21 cellular contexts compared by ENCODE assay signal in the genomic region with DNA sequence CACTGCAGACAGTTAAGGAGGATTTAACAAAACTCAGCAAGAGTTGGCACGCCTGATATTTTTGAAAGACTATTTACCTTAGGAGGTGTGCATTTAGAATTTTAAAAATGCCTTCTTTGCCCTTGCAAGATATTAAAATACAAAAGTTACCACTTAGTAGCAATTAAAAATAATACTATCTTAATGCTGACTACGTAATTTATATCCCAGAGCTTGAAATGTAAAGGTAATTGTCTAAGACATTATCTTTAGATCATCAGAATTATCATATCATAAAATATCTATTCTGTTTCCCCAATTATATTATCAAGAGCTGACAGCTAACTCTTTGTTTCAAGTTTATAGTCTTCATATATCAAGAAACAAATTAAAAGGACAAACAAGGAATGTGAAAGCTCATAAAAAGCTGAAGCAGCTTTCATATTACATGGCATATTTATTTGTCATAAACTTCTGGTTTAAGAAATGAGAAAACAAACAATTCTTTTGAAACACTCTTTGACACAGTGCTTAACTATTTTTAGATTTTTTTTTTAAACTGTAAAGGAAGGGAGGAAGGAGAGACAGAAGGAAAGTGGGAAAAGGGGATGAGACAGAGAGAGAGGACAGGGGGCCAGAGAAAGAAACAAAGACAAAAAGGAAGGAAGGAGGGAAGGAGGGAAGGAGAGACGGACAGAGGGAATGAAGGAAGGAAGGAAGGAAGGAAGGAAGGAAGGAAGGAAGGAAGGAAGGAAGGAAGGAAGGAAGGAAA.
DNase-seq lines count a peak whose midpoint lies in the region; ATAC-seq and TF ChIP-seq lines count a peak whose summit lies in the region.
"Had no signal": no experiment of that assay in that cellular context is flagged by ENCODE, and none has a peak within 500 bp of the region (broad histone marks: within the 10 kb centered on the region; RNA-seq: fewer than 3 reads in every experiment).

No MANE protein-coding gene starts in this region.

- no peak for DNase-seq in activated naive CD8-positive, alpha-beta T cell treated with anti-CD3 and anti-CD28 coated beads for 36 hours
- DNase-seq in COLO668 (lab: John Stamatoyannopoulos, UW; ENCODE audit: unreplicated experiment) (no peak), KBM-7 (no peak)
- DNase-seq: activated gamma-delta T cell treated with Interleukin-2 at 50 U/mL for 16 hours; COR-L47; EL; gastrocnemius medialis; H7; left lung; MM.1S; NCI-H1694 treated with DMSO at 0.1 percent for 48 hours; NK-92 treated with Interleukin-12 subunit alpha and Interleukin-12 subunit beta, amount 100 ng/mL, for 24 hours had no signal

- TF ChIP-seq CTCF in Loucy (conservative IDR thresholded peaks at IDR 0.05; ENCODE audit: low read length): no peak

- intact Hi-C loops in dendritic cell treated with granulocyte-macrophage colony-stimulating factor and Interleukin-4, amounts not matched to agents 40 ng/mL and 50 ng/mL, for 4 days (cut with micrococcal nuclease): no loop called here

- no peaks in the 10 kb centered on the region for H3K9me3 Mint-ChIP-seq in activated naive CD8-positive, alpha-beta T cell (ENCODE audit: low read depth)
- no peaks in the 10 kb centered on the region for H3K9me3 Mint-ChIP-seq in activated naive CD8-positive, alpha-beta T cell treated with anti-CD3 and anti-CD28 coated beads for 36 hours
- no peaks in the 10 kb centered on the region for H3K9me3 Mint-ChIP-seq in dendritic cell treated with granulocyte-macrophage colony-stimulating factor and Interleukin-4, amounts not matched to agents 40 ng/mL and 50 ng/mL, for 4 days
- no peaks in the 10 kb centered on the region for H3K9me3 Mint-ChIP-seq in stimulated activated memory B cell treated with anti-CD40 and anti-IgM and Interleukin-4, amounts not matched to agents 10 μg/mL and 1 μg/mL and 100 μg/mL, for 72 hours

- peak overlapping the region; percentile 41 for H3K9ac ChIP-seq in Loucy (ENCODE audit: low read depth, low read length, poor library complexity, severe bottlenecking)

- H3K9me2 ChIP-seq in Loucy (replicated peaks; ENCODE audit: low read depth, low read length): no peaks in the 10 kb centered on the region

- ATAC-seq in stimulated activated memory B cell treated with anti-CD40 and anti-IgM and Interleukin-4, amounts not matched to agents 10 μg/mL and 1 μg/mL and 100 μg/mL, for 72 hours: no peak
- ATAC-seq in GM21447 (IDR thresholded peaks at IDR 0.05; ENCODE audit: unreplicated experiment): no peak
- ATAC-seq: gastrocnemius medialis, left lung, sciatic nerve had no signal

- H3K4me1 Mint-ChIP-seq in activated naive CD8-positive, alpha-beta T cell (ENCODE audit: low read depth): peaks cover 17% of the 10 kb centered on the region
- H3K4me1 Mint-ChIP-seq in activated naive CD8-positive, alpha-beta T cell treated with anti-CD3 and anti-CD28 coated beads for 36 hours: peaks cover 25% of the 10 kb centered on the region
- peaks cover 6% of the 10 kb centered on the region for H3K4me1 Mint-ChIP-seq in dendritic cell treated with granulocyte-macrophage colony-stimulating factor and Interleukin-4, amounts not matched to agents 40 ng/mL and 50 ng/mL, for 4 days (ENCODE audit: low read depth)
- peaks cover 8% of the 10 kb centered on the region for H3K4me1 Mint-ChIP-seq in stimulated activated memory B cell treated with anti-CD40 and anti-IgM and Interleukin-4, amounts not matched to agents 10 μg/mL and 1 μg/mL and 100 μg/mL, for 72 hours

- no peaks in the 10 kb centered on the region for H3K79me2 ChIP-seq in Loucy (ENCODE audit: insufficient read depth, low read length)

- H3K27ac Mint-ChIP-seq in activated naive CD8-positive, alpha-beta T cell: peak overlapping the region; percentile 0
- H3K27ac Mint-ChIP-seq in activated naive CD8-positive, alpha-beta T cell treated with anti-CD3 and anti-CD28 coated beads for 36 hours: no peak overlapping the region
- H3K27ac Mint-ChIP-seq in dendritic cell treated with granulocyte-macrophage colony-stimulating factor and Interleukin-4, amounts not matched to agents 40 ng/mL and 50 ng/mL, for 4 days: peak overlapping the region; percentile 87
- peak overlapping the region; percentile 67 for H3K27ac Mint-ChIP-seq in stimulated activated memory B cell treated with anti-CD40 and anti-IgM and Interleukin-4, amounts not matched to agents 10 μg/mL and 1 μg/mL and 100 μg/mL, for 72 hours

- H3K27me3 Mint-ChIP-seq in activated naive CD8-positive, alpha-beta T cell: no peaks in the 10 kb centered on the region
- H3K27me3 Mint-ChIP-seq in activated naive CD8-positive, alpha-beta T cell treated with anti-CD3 and anti-CD28 coated beads for 36 hours: no peaks in the 10 kb centered on the region
- no peaks in the 10 kb centered on the region for H3K27me3 Mint-ChIP-seq in dendritic cell treated with granulocyte-macrophage colony-stimulating factor and Interleukin-4, amounts not matched to agents 40 ng/mL and 50 ng/mL, for 4 days
- H3K27me3 Mint-ChIP-seq in stimulated activated memory B cell treated with anti-CD40 and anti-IgM and Interleukin-4, amounts not matched to agents 10 μg/mL and 1 μg/mL and 100 μg/mL, for 72 hours: no peaks in the 10 kb centered on the region

- no peak overlapping the region for H2AFZ ChIP-seq in Loucy (ENCODE audit: low read length)

- no peaks in the 10 kb centered on the region for H3K9me3 ChIP-seq in Loucy (ENCODE audit: insufficient read depth, low read depth, low read length)
- H3K9me3 ChIP-seq: gastrocnemius medialis, left lung, neutrophil, vagina had no signal

- no peaks in the 10 kb centered on the region for H3K27me3 ChIP-seq in Loucy (ENCODE audit: insufficient read depth, low read length, poor library complexity, severe bottlenecking)
- H3K27me3 ChIP-seq: gastrocnemius medialis, left lung, neutrophil, vagina had no signal

- H3K36me3 Mint-ChIP-seq in activated naive CD8-positive, alpha-beta T cell: no peaks in the 10 kb centered on the region
- no peaks in the 10 kb centered on the region for H3K36me3 Mint-ChIP-seq in activated naive CD8-positive, alpha-beta T cell treated with anti-CD3 and anti-CD28 coated beads for 36 hours
- H3K36me3 Mint-ChIP-seq in dendritic cell treated with granulocyte-macrophage colony-stimulating factor and Interleukin-4, amounts not matched to agents 40 ng/mL and 50 ng/mL, for 4 days (ENCODE audit: low read depth): no peaks in the 10 kb centered on the region
- H3K36me3 Mint-ChIP-seq in stimulated activated memory B cell treated with anti-CD40 and anti-IgM and Interleukin-4, amounts not matched to agents 10 μg/mL and 1 μg/mL and 100 μg/mL, for 72 hours: no peaks in the 10 kb centered on the region

- H3K4me3 Mint-ChIP-seq in activated naive CD8-positive, alpha-beta T cell: no peak overlapping the region
- H3K4me3 Mint-ChIP-seq in activated naive CD8-positive, alpha-beta T cell treated with anti-CD3 and anti-CD28 coated beads for 36 hours: no peak overlapping the region
- H3K4me3 Mint-ChIP-seq in dendritic cell treated with granulocyte-macrophage colony-stimulating factor and Interleukin-4, amounts not matched to agents 40 ng/mL and 50 ng/mL, for 4 days: no peak overlapping the region
- no peak overlapping the region for H3K4me3 Mint-ChIP-seq in stimulated activated memory B cell treated with anti-CD40 and anti-IgM and Interleukin-4, amounts not matched to agents 10 μg/mL and 1 μg/mL and 100 μg/mL, for 72 hours

- no peaks in the 10 kb centered on the region for H3F3A ChIP-seq in Loucy (ENCODE audit: low read depth)

- H3K4me3 ChIP-seq in Loucy (ENCODE audit: low read length, poor library complexity, severe bottlenecking): no peak overlapping the region
- H3K4me3 ChIP-seq: coronary artery, gastrocnemius medialis, left lung, vagina had no signal

- no peaks in the 10 kb centered on the region for H4K20me1 ChIP-seq in Loucy (ENCODE audit: insufficient read depth, low read length, poor library complexity, severe bottlenecking)

- peaks cover 40% of the 10 kb centered on the region for H3K4me1 ChIP-seq in Loucy (ENCODE audit: insufficient read depth, low read length, poor library complexity, severe bottlenecking)
- H3K4me1 ChIP-seq: gastrocnemius medialis, left lung had no signal

- peak overlapping the region; percentile 2 for H3K4me2 ChIP-seq in Loucy (ENCODE audit: low read depth, low read length, poor library complexity, severe bottlenecking)

- peaks cover 5% of the 10 kb centered on the region; the same call in 1 of the 2 replicates for H3K36me3 ChIP-seq in Loucy (ENCODE audit: insufficient read depth, low read length)
- H3K36me3 ChIP-seq: gastrocnemius medialis, left lung, neutrophil, vagina had no signal

- in situ Hi-C loops in KBM-7 (cut with MboI; ENCODE audit: low pct_unique_long_range_greater_than_20kb, low sequenced_read_pairs): no loop called here
